Comparison of ENCODE assay signal across 21 cellular contexts in the genomic region with DNA sequence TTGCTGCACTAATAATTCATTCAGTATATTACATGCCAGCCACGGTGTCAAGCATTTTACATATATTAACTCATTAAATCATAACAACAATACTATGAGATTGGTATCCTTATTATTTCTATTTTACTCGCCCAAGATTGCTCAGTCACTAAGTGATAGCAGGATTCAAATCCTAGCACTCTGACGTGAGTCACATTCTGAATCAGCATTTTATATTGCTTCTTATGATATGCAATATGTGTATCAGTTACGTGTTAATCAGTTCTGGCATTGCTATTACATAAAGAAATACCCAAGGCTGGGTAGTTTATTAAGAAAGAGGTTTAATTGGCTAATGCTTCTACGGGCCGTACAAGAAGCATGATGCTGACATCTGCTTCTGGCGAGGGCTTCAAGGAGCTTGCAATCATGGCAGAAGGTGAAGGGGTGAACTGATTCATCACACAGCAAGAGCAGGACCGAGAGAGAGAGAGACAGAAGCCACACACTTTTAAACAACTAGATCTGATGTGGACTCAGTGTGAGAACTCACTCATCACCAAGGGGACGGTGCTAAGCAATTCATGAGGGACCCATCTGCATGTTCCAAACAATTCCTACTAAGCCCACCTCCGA.
"Had no signal": no experiment of that assay in that cellular context is flagged by ENCODE, and none has a peak within 500 bp of the region (broad histone marks: within the 10 kb centered on the region; RNA-seq: fewer than 3 reads in every experiment).

No MANE protein-coding gene starts in this region.

- H3K36me3 ChIP-seq: gastroesophageal sphincter, suprapubic skin, tibial nerve had no signal

- H3K27ac ChIP-seq: gastroesophageal sphincter, parathyroid adenoma, suprapubic skin, tibial nerve, VCaP had no signal

- H3K27me3 ChIP-seq: gastroesophageal sphincter, suprapubic skin, tibial nerve had no signal

- H3K4me1 ChIP-seq: gastroesophageal sphincter, parathyroid adenoma, suprapubic skin, tibial nerve had no signal

- H3K9me3 ChIP-seq: gastroesophageal sphincter, suprapubic skin, tibial nerve had no signal

- ATAC-seq: activated CD8-positive, alpha-beta memory T cell treated with anti-CD3 and anti-CD28 coated beads, Interleukin-2, amount 10 ng/mL, durations not matched to agents 7 days and 5 days; activated CD8-positive, alpha-beta T cell treated with anti-CD3 and anti-CD28 coated beads for 36 hours; gastroesophageal sphincter; left colon; natural killer cell treated with Interleukin-12 subunit alpha and Interleukin-12 subunit beta and Interleukin-15 and Interleukin-18, amount 100 ng/mL, for 72 hours; right cardiac atrium; stimulated activated effector memory CD8-positive, alpha-beta T cell treated with anti-CD3 and anti-CD28 coated beads, Interleukin-12 subunit alpha, Interleukin-12 subunit beta, amount 100 ng/mL, for 72 hours; stimulated activated naive CD8-positive, alpha-beta T cell treated with anti-CD3 and anti-CD28 coated beads, Interleukin-15, amount 100 ng/mL, for 72 hours had no signal

- DNase-seq: activated CD4-positive, alpha-beta T cell treated with anti-CD3 and anti-CD28 coated beads, Interleukin-2, amount 10 ng/mL, durations not matched to agents 7 days and 5 days; activated CD4-positive, CD25-positive, alpha-beta regulatory T cell treated with anti-CD3 and anti-CD28 coated beads, Interleukin-2, amount 50 U/mL, for 72 hours; activated CD8-positive, alpha-beta memory T cell treated with anti-CD3 and anti-CD28 coated beads, Interleukin-2, amount 10 ng/mL, durations not matched to agents 7 days and 5 days; activated CD8-positive, alpha-beta T cell treated with anti-CD3 and anti-CD28 coated beads for 36 hours; activated effector memory CD4-positive, alpha-beta T cell treated with anti-CD3 and anti-CD28 coated beads, Interleukin-2, amount 50 U/mL, for 16 hours; activated naive CD4-positive, alpha-beta T cell treated with anti-CD3 and anti-CD28 coated beads, Interleukin-2, amount 10 ng/mL, durations not matched to agents 7 days and 5 days; activated T-cell treated with anti-CD3 and anti-CD28 coated beads for 4 hours; effector CD4-positive, alpha-beta T cell; erythroblast; head of caudate nucleus; left colon; right cardiac atrium; stimulated activated CD4-positive, alpha-beta T cell treated with anti-CD3 and anti-CD28 coated beads, Interleukin-2, amount 100 ng/mL, for 24 hours; stimulated activated naive CD8-positive, alpha-beta T cell treated with anti-CD3 and anti-CD28 coated beads, Interleukin-15, amount 100 ng/mL, for 72 hours had no signal

- H3K4me3 ChIP-seq: gastroesophageal sphincter, suprapubic skin, tibial nerve had no signal
